ENCODE assay signal across 13 cellular contexts in the genomic region with DNA sequence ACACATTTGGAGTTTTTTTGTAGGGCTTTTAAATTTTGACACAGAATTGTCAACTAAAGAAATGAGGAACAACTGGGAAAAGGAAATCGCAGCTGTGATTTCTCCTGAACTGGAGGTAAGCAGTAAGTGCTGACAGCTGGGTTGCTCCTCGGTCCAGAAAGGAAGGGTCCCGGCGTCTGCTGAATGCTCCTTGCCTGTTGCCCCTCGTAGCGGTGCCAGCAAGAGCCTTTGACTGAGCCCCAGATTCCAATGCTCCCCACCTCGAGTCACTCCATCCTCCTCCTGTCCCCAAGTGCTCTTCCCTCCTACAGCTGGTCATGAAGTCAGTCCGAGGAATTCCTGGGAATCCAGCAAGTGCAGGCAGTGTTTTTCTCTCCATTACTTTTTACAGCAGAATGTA.
"Had no signal": no experiment of that assay in that cellular context is flagged by ENCODE, and none has a peak within 500 bp of the region (broad histone marks: within the 10 kb centered on the region; RNA-seq: fewer than 3 reads in every experiment).

No MANE protein-coding gene starts in this region.

- ATAC-seq: activated CD4-positive, CD25-positive, alpha-beta regulatory T cell treated with anti-CD3 and anti-CD28 coated beads, Interleukin-2, amount 50 U/mL, for 24 hours; activated CD8-positive, alpha-beta T cell treated with anti-CD3 and anti-CD28 coated beads, Interleukin-2, amount 10 ng/mL, durations not matched to agents 7 days and 5 days; body of pancreas; left ventricle myocardium superior; SK-N-SH treated with all-trans-retinoic acid at 6 μM for 48 hours; stimulated activated naive B cell treated with anti-CD40 and anti-IgM and Interleukin-4, amounts not matched to agents 10 μg/mL and 1 μg/mL and 100 μg/mL, for 72 hours had no signal

- H3K9me3 ChIP-seq: body of pancreas had no signal

- H3K27ac ChIP-seq: body of pancreas had no signal

- H3K27me3 Mint-ChIP-seq: dendritic cell treated with granulocyte-macrophage colony-stimulating factor and Interleukin-4, amounts not matched to agents 40 ng/mL and 50 ng/mL, for 4 days; stimulated activated naive B cell treated with anti-CD40 and anti-IgM and Interleukin-4, amounts not matched to agents 10 μg/mL and 1 μg/mL and 100 μg/mL, for 72 hours had no signal

- H3K4me1 Mint-ChIP-seq: stimulated activated naive B cell treated with anti-CD40 and anti-IgM and Interleukin-4, amounts not matched to agents 10 μg/mL and 1 μg/mL and 100 μg/mL, for 72 hours had no signal

- DNase-seq: activated CD8-positive, alpha-beta T cell treated with anti-CD3 and anti-CD28 coated beads, Interleukin-2, amount 10 ng/mL, durations not matched to agents 7 days and 5 days; activated naive CD4-positive, alpha-beta T cell treated with anti-CD3 and anti-CD28 coated beads for 36 hours; amniotic stem cell; body of pancreas; left ventricle myocardium superior; mesendoderm; Right ventricle myocardium superior; small intestine; stimulated activated naive B cell treated with anti-CD40 and anti-IgM and Interleukin-4, amounts not matched to agents 10 μg/mL and 1 μg/mL and 100 μg/mL, for 72 hours; trophoblast cell had no signal

- H3K4me3 ChIP-seq: body of pancreas had no signal

- H3K4me3 Mint-ChIP-seq: activated CD8-positive, alpha-beta T cell treated with anti-CD3 and anti-CD28 coated beads, Interleukin-2, amount 10 ng/mL, durations not matched to agents 7 days and 5 days; activated naive CD4-positive, alpha-beta T cell treated with anti-CD3 and anti-CD28 coated beads for 36 hours; dendritic cell treated with granulocyte-macrophage colony-stimulating factor and Interleukin-4, amounts not matched to agents 40 ng/mL and 50 ng/mL, for 4 days; stimulated activated naive B cell treated with anti-CD40 and anti-IgM and Interleukin-4, amounts not matched to agents 10 μg/mL and 1 μg/mL and 100 μg/mL, for 72 hours had no signal

- H3K9me3 Mint-ChIP-seq: activated naive CD4-positive, alpha-beta T cell treated with anti-CD3 and anti-CD28 coated beads for 36 hours; dendritic cell treated with granulocyte-macrophage colony-stimulating factor and Interleukin-4, amounts not matched to agents 40 ng/mL and 50 ng/mL, for 4 days; stimulated activated naive B cell treated with anti-CD40 and anti-IgM and Interleukin-4, amounts not matched to agents 10 μg/mL and 1 μg/mL and 100 μg/mL, for 72 hours had no signal

- H3K27me3 ChIP-seq: body of pancreas had no signal

- H3K4me1 ChIP-seq: body of pancreas had no signal

- H3K27ac Mint-ChIP-seq: dendritic cell treated with granulocyte-macrophage colony-stimulating factor and Interleukin-4, amounts not matched to agents 40 ng/mL and 50 ng/mL, for 4 days had no signal
